2 cellular contexts compared by ENCODE assay signal in genomic region chr6:168711049-168711640, GRCh38.
TF ChIP-seq lines count a peak whose summit lies in the region.

No MANE protein-coding gene starts in this region.

TF ChIP-seq in GM12878, 131 proteins besides CTCF, POLR2A, EP300 and RAD21 (continued from another document):
- TF ChIP-seq BCLAF1 (IDR thresholded peaks at IDR 0.05) = no peak
- TF ChIP-seq ZBTB11 (CRISPR knock-in tag; IDR thresholded peaks at IDR 0.05) = no peak
- TF ChIP-seq CBX5 (IDR thresholded peaks at IDR 0.05; ENCODE audit: low read depth) = no peak

TF ChIP-seq in HepG2, 621 proteins besides CTCF, POLR2A, EP300 and RAD21 (continued from another document):
- TF ChIP-seq ZBTB40 (IDR thresholded peaks at IDR 0.05) (no peak), ZBTB40 (CRISPR knock-in tag; IDR thresholded peaks at IDR 0.05) (no peak), ZNF629 (CRISPR knock-in tag; conservative IDR thresholded peaks at IDR 0.05) (no peak), CBX5 (CRISPR knock-in tag; IDR thresholded peaks at IDR 0.05; ENCODE audit: borderline replicate concordance) (no peak), ZNF513 (CRISPR knock-in tag; conservative IDR thresholded peaks at IDR 0.05) (no peak), CAMTA2 (CRISPR knock-in tag; IDR thresholded peaks at IDR 0.05; ENCODE audit: borderline replicate concordance) (no peak)
